ENCODE assay signal across 13 cellular contexts in the genomic region with DNA sequence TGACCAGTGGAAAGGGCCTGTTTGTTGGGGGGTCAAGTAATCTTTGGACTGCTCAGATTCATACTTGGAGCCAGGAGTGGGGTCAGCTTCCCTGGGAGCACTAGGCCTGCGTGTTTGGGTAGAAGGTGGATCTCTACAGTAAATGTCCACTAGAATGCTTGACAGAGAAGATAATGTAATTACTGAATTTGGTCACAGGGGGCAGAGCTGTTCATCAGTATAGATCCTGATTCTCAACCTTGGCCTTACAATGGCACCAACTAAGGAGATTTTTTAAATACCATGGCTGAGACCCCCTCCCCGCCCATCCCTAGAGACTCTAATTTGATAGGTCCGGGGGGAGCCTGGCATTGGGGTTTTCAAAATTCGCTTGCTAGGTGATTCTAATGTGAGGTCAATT.
DNase-seq lines count a peak whose midpoint lies in the region; ATAC-seq and TF ChIP-seq lines count a peak whose summit lies in the region.
"Had no signal": no experiment of that assay in that cellular context is flagged by ENCODE, and none has a peak within 500 bp of the region (broad histone marks: within the 10 kb centered on the region; RNA-seq: fewer than 3 reads in every experiment).

No MANE protein-coding gene starts in this region.

- CTCF ChIA-PET in MCF 10A (lab: Yijun Ruan, JAX), result interaction anchor here (0.9 to 1.5 kb wide), 3 partner anchors 9 to 19 kb away, joined by 3 to 5 read pairs (median 4); no protein-coding TSS in a partner anchor

- no peaks in the 10 kb centered on the region for H3K4me1 ChIP-seq in breast epithelium
- no peaks in the 10 kb centered on the region for H3K4me1 ChIP-seq in colonic mucosa
- H3K4me1 ChIP-seq in Peyer's patch, result no peaks in the 10 kb centered on the region
- H3K4me1 ChIP-seq: BLaER1 had no signal

- H3K4me3 ChIP-seq in breast epithelium, result no peak overlapping the region
- no peak overlapping the region for H3K4me3 ChIP-seq in fibroblast of mammary gland (ENCODE audit: control insufficient read depth, low read depth, low read length)
- no peak overlapping the region for H3K4me3 ChIP-seq in colonic mucosa
- H3K4me3 ChIP-seq in Peyer's patch, result no peak overlapping the region
- H3K4me3 ChIP-seq: BLaER1 had no signal

- TF ChIP-seq POLR2A in breast epithelium (IDR thresholded peaks at IDR 0.05) (no peak), Peyer's patch (IDR thresholded peaks at IDR 0.05) (no peak)

- no peaks in the 10 kb centered on the region for H3K27me3 ChIP-seq in breast epithelium
- H3K27me3 ChIP-seq in colonic mucosa, result no peaks in the 10 kb centered on the region
- no peaks in the 10 kb centered on the region for H3K27me3 ChIP-seq in Peyer's patch
- H3K27me3 ChIP-seq: BLaER1 had no signal

- H3K27ac Mint-ChIP-seq in MCF 10A (ENCODE audit: low read depth, unreplicated experiment) (no peak overlapping the region), type B pancreatic cell (no peak overlapping the region)
- H3K27ac Mint-ChIP-seq: stimulated activated naive B cell treated with anti-CD40 and anti-IgM and Interleukin-4, amounts not matched to agents 10 μg/mL and 1 μg/mL and 100 μg/mL, for 72 hours had no signal

- peak; percentile 44 for DNase-seq in MCF 10A (ENCODE audit: unreplicated experiment)
- no peak for DNase-seq in breast epithelium (ENCODE audit: low spot score in 2 of 2)
- DNase-seq in NCI-H82 treated with DMSO at 0.1 percent for 48 hours (lab: John Stamatoyannopoulos, UW; ENCODE audit: unreplicated experiment), result peak; percentile 17
- DNase-seq in fibroblast of mammary gland (ENCODE audit: low read depth), result no peak
- DNase-seq in type B pancreatic cell (ENCODE audit: extremely low spot score, unreplicated experiment), result no peak
- DNase-seq in colonic mucosa, result no peak
- DNase-seq in Peyer's patch, result no peak
- DNase-seq: activated naive CD4-positive, alpha-beta T cell treated with Interleukin-2 at 50 U/mL for 16 hours; cortex of kidney; MV-4-11; stimulated activated naive B cell treated with anti-CD40 and anti-IgM and Interleukin-4, amounts not matched to agents 10 μg/mL and 1 μg/mL and 100 μg/mL, for 72 hours had no signal

- H3K4me1 Mint-ChIP-seq in MCF 10A (ENCODE audit: insufficient read depth, unreplicated experiment) (no peaks in the 10 kb centered on the region), type B pancreatic cell (ENCODE audit: unreplicated experiment) (peaks cover 4% of the 10 kb centered on the region)
- H3K4me1 Mint-ChIP-seq: stimulated activated naive B cell treated with anti-CD40 and anti-IgM and Interleukin-4, amounts not matched to agents 10 μg/mL and 1 μg/mL and 100 μg/mL, for 72 hours had no signal

- TF ChIP-seq CTCF in MCF 10A (IDR thresholded peaks at IDR 0.05; ENCODE audit: unreplicated experiment) (peak; percentile 51), breast epithelium (IDR thresholded peaks at IDR 0.05) (no peak), fibroblast of mammary gland (conservative IDR thresholded peaks at IDR 0.05; ENCODE audit: control insufficient read depth, insufficient read depth, low read depth, low read length) (peak; percentile 3), type B pancreatic cell (conservative IDR thresholded peaks at IDR 0.05) (peak; percentile 58), colonic mucosa (IDR thresholded peaks at IDR 0.05) (no peak), Peyer's patch (IDR thresholded peaks at IDR 0.05) (no peak)

- H3K9me3 ChIP-seq in breast epithelium (no peaks in the 10 kb centered on the region), colonic mucosa (no peaks in the 10 kb centered on the region), Peyer's patch (no peaks in the 10 kb centered on the region)
- H3K9me3 ChIP-seq: BLaER1 had no signal

- no peak overlapping the region for H3K4me3 Mint-ChIP-seq in MCF 10A (ENCODE audit: unreplicated experiment)
- no peak overlapping the region for H3K4me3 Mint-ChIP-seq in type B pancreatic cell
- H3K4me3 Mint-ChIP-seq: stimulated activated naive B cell treated with anti-CD40 and anti-IgM and Interleukin-4, amounts not matched to agents 10 μg/mL and 1 μg/mL and 100 μg/mL, for 72 hours had no signal

- no peak overlapping the region for H3K27ac ChIP-seq in breast epithelium
- H3K27ac ChIP-seq in colonic mucosa, result no peak overlapping the region
- H3K27ac ChIP-seq in Peyer's patch, result no peak overlapping the region
- H3K27ac ChIP-seq: BLaER1 had no signal

- ATAC-seq in HG02840 (IDR thresholded peaks at IDR 0.05; ENCODE audit: low FRiP score, unreplicated experiment), result no peak
- ATAC-seq: stimulated activated naive B cell treated with anti-CD40 and anti-IgM and Interleukin-4, amounts not matched to agents 10 μg/mL and 1 μg/mL and 100 μg/mL, for 72 hours had no signal

- no peaks in the 10 kb centered on the region for H3K36me3 ChIP-seq in breast epithelium
- H3K36me3 ChIP-seq in colonic mucosa, result no peaks in the 10 kb centered on the region
- no peaks in the 10 kb centered on the region for H3K36me3 ChIP-seq in Peyer's patch
- H3K36me3 ChIP-seq: BLaER1 had no signal

- H3K27me3 Mint-ChIP-seq in MCF 10A (ENCODE audit: insufficient read depth, unreplicated experiment), result no peaks in the 10 kb centered on the region
- peaks cover 9% of the 10 kb centered on the region for H3K27me3 Mint-ChIP-seq in type B pancreatic cell
- H3K27me3 Mint-ChIP-seq: stimulated activated naive B cell treated with anti-CD40 and anti-IgM and Interleukin-4, amounts not matched to agents 10 μg/mL and 1 μg/mL and 100 μg/mL, for 72 hours had no signal

- H3K9ac ChIP-seq in colonic mucosa (ENCODE audit: low read depth in 2 of 2, low read length in 2 of 2), result no peak overlapping the region
- H3K9ac ChIP-seq: BLaER1 had no signal

- no peaks in the 10 kb centered on the region for H3K9me3 Mint-ChIP-seq in MCF 10A (ENCODE audit: unreplicated experiment)
- H3K9me3 Mint-ChIP-seq in type B pancreatic cell, result no peaks in the 10 kb centered on the region

- BruUV-seq in MCF 10A (replicated peaks; lab: Mats Ljungman, UMichigan), result no TSS peak

- POLR2A ChIA-PET in MCF 10A (lab: Yijun Ruan, JAX), result no interaction called here

- H3K36me3 Mint-ChIP-seq in MCF 10A (ENCODE audit: insufficient read depth, unreplicated experiment) (no peaks in the 10 kb centered on the region), type B pancreatic cell (no peaks in the 10 kb centered on the region)
- H3K36me3 Mint-ChIP-seq: stimulated activated naive B cell treated with anti-CD40 and anti-IgM and Interleukin-4, amounts not matched to agents 10 μg/mL and 1 μg/mL and 100 μg/mL, for 72 hours had no signal

- intact Hi-C loops in MCF 10A (cut with micrococcal nuclease), result no loop called here
- intact Hi-C loops in breast epithelium (cut with DNase I; ENCODE audit: low total_unique reads), result loop anchor here (1.0 kb wide), 1 partner anchor 11 kb away; no protein-coding TSS in a partner anchor
- intact Hi-C loops in colonic mucosa (cut with DNase I), result no loop called here

Comparison
In these comparisons a context has a peak if more than half of its experiments do, and no peak if none do; other contexts are left out.
1. DNase-seq: peak in MCF 10A (single experiment) and NCI-H82 treated with DMSO at 0.1 percent for 48 hours (single experiment); none in breast epithelium (0 of 2), fibroblast of mammary gland (single experiment), type B pancreatic cell (single experiment), colonic mucosa (single experiment) and Peyer's patch (0 of 3).
2. CTCF ChIP-seq: peak in MCF 10A (single experiment), fibroblast of mammary gland (single experiment) and type B pancreatic cell (single experiment); none in breast epithelium (0 of 3), colonic mucosa (single experiment) and Peyer's patch (0 of 6).